ENCODE assay signal across 26 cellular contexts in the genomic region with DNA sequence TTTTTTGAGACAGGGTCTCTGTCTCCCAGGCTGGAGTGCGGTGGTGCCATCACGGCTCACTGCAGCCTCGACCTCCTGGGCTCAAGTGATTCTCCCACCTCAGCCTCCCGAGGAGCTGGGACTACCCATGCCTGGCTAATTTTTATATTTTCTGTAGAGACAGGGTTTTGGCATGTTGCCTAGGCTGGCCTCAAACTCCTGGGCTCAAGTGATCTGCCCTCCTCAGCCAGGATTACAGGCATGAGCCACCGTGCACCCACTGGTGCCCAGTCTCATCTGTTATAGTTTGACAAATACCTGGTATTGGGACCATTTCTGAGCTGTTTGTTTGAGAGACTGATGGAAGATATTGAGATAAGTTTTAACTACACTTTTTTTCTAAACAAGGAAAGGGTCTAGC. TPM values are rescaled to one million over a fixed set of nuclear protein-coding genes. Genes with fewer than 3 reads are reported as not detected.
A peak's percentile ranks its signal among the peaks of the same experiment; 100 is the strongest.
DNase-seq lines count a peak whose midpoint lies in the region; ATAC-seq and TF ChIP-seq lines count a peak whose summit lies in the region.
"Had no signal": no experiment of that assay in that cellular context is flagged by ENCODE, and none has a peak within 500 bp of the region (broad histone marks: within the 10 kb centered on the region; RNA-seq: fewer than 3 reads in every experiment).

No MANE protein-coding gene starts in this region.

- no peaks in the 10 kb centered on the region for H4K20me1 ChIP-seq in IMR-90 (ENCODE audit: insufficient read depth, low read length)

- peak overlapping the region; percentile 73; the same call in 1 of the 2 replicates for H2AK5ac ChIP-seq in IMR-90 (ENCODE audit: low read depth, low read length)

- WGBS in IMR-90 (ENCODE audit: extremely low coverage in 2 of 2, insufficient read length in 1 of 2), 2 experiments, result no CpG with 5 or more reads among the region's 5 CpGs

- H3K4me2 ChIP-seq in IMR-90 (ENCODE audit: low read depth, low read length), result no peak overlapping the region

- H3K27me3 ChIP-seq in IMR-90 (ENCODE audit: control insufficient read depth, insufficient read depth, low read length), result no peaks in the 10 kb centered on the region
- H3K27me3 ChIP-seq: body of pancreas, colonic mucosa, transverse colon had no signal

- no peaks in the 10 kb centered on the region for H3K9me1 ChIP-seq in IMR-90 (ENCODE audit: insufficient read depth, low read length)

- in situ Hi-C loops in IMR-90 (cut with MboI; ENCODE audit: low sequenced_read_pairs), result no loop called here

- dilution Hi-C loops in IMR-90 (cut with HindIII; ENCODE audit: low sequenced_read_pairs, unreplicated experiment), result no loop called here

- H3K4me3 ChIP-seq in IMR-90 (ENCODE audit: insufficient read depth, low read depth, low read length), result no peak overlapping the region
- H3K4me3 ChIP-seq: body of pancreas, colonic mucosa, pancreas, transverse colon had no signal

- H3K9me3 ChIP-seq in IMR-90 (ENCODE audit: control insufficient read depth, insufficient read depth, low read length), result no peaks in the 10 kb centered on the region
- H3K9me3 ChIP-seq: body of pancreas, colonic mucosa, pancreas, transverse colon had no signal

- H3K27ac ChIP-seq in IMR-90 (ENCODE audit: insufficient read depth, low read length), result no peak overlapping the region
- H3K27ac ChIP-seq: body of pancreas, colonic mucosa, pancreas, transverse colon had no signal

- H2BK120ac ChIP-seq in IMR-90 (ENCODE audit: low read depth, low read length), result peak overlapping the region; percentile 75

- peak overlapping the region; percentile 82 for H3K4ac ChIP-seq in IMR-90 (ENCODE audit: low read depth, low read length)

- no peak overlapping the region for H4K5ac ChIP-seq in IMR-90 (ENCODE audit: low read depth, low read length)

- peak overlapping the region; percentile 9; the same call in 1 of the 2 replicates for H3K18ac ChIP-seq in IMR-90 (ENCODE audit: low read depth, low read length)

- TF ChIP-seq CTCF in IMR-90 (conservative IDR thresholded peaks at IDR 0.05; ENCODE audit: low read depth, low read length) (no peak), mesothelial cell of epicardium (IDR thresholded peaks at IDR 0.05; ENCODE audit: unreplicated experiment) (no peak)

- BruUV-seq in IMR-90 (replicated peaks; lab: Mats Ljungman, UMichigan), result no TSS peak

- peak overlapping the region; percentile 15; the same call in 1 of the 2 replicates for H4K91ac ChIP-seq in IMR-90 (ENCODE audit: insufficient read depth, low read depth, low read length)

- H4K8ac ChIP-seq in IMR-90 (ENCODE audit: low read depth in 2 of 2, low read length in 2 of 2), result peak overlapping the region in 1 of 2 experiments; percentile 34; a peak in 1 of 4 replicates

- POLR2A ChIA-PET in IMR-90 (lab: Charles Lee; ENCODE audit: unreplicated experiment), result no interaction called here

- peak overlapping the region; percentile 60 for H2BK5ac ChIP-seq in IMR-90 (ENCODE audit: low read depth, low read length, poor library complexity, severe bottlenecking)

- CTCF ChIA-PET in IMR-90 (lab: Yijun Ruan, JAX), result no interaction called here

- H3K9ac ChIP-seq in IMR-90 (ENCODE audit: low read depth, low read length), result no peak overlapping the region

- intact Hi-C loops in IMR-90 (cut with micrococcal nuclease), result no loop called here

- H3K36me3 ChIP-seq in IMR-90 (ENCODE audit: control insufficient read depth, insufficient read depth, low read length), result no peaks in the 10 kb centered on the region
- H3K36me3 ChIP-seq: colonic mucosa, pancreas, transverse colon had no signal

- no peak overlapping the region for H2AK9ac ChIP-seq in IMR-90 (replicated peaks; ENCODE audit: low read depth, low read length, poor library complexity)

- H3K27me3 Mint-ChIP-seq in mesothelial cell of epicardium (ENCODE audit: low read depth), result no peaks in the 10 kb centered on the region
- H3K27me3 Mint-ChIP-seq: stimulated activated naive CD8-positive, alpha-beta T cell treated with anti-CD3 and anti-CD28 coated beads, Interleukin-15, Interleukin-2, amounts not matched to agents 100 ng/mL and 50 ng/mL, for 24 hours; T-helper 17 cell had no signal

- no peaks in the 10 kb centered on the region for H3K36me3 Mint-ChIP-seq in mesothelial cell of epicardium
- H3K36me3 Mint-ChIP-seq: naive thymus-derived CD4-positive, alpha-beta T cell had no signal

- no peaks in the 10 kb centered on the region for H3K79me1 ChIP-seq in IMR-90 (ENCODE audit: low read depth in 1 of 2, low read length in 2 of 2)

- TF ChIP-seq RAD21 in IMR-90 (IDR thresholded peaks at IDR 0.05; ENCODE audit: low read length), result no peak

- no peak overlapping the region for H3K23ac ChIP-seq in IMR-90 (ENCODE audit: low read depth, low read length)

- H2BK15ac ChIP-seq in IMR-90 (ENCODE audit: low read depth, low read length), result no peak overlapping the region; the same call in 2 of the 3 replicates

- TF ChIP-seq POLR2A in IMR-90 (IDR thresholded peaks at IDR 0.05; ENCODE audit: low read depth, low read length), result no peak

- peaks cover 37% of the 10 kb centered on the region for H3K4me1 Mint-ChIP-seq in mesothelial cell of epicardium
- H3K4me1 Mint-ChIP-seq: T-helper 17 cell had no signal

- H3K9me3 Mint-ChIP-seq in mesothelial cell of epicardium, result peaks cover 4% of the 10 kb centered on the region
- H3K9me3 Mint-ChIP-seq: activated naive CD4-positive, alpha-beta T cell treated with anti-CD3 and anti-CD28 coated beads for 36 hours; activated T-cell treated with anti-CD3 and anti-CD28 coated beads, Interleukin-2, amount 50 U/mL, for 4 hours; naive thymus-derived CD4-positive, alpha-beta T cell; stimulated activated naive CD8-positive, alpha-beta T cell treated with anti-CD3 and anti-CD28 coated beads, Interleukin-15, Interleukin-2, amounts not matched to agents 100 ng/mL and 50 ng/mL, for 24 hours had no signal

- peak overlapping the region; percentile 73 for H2BK20ac ChIP-seq in IMR-90 (ENCODE audit: low read depth, low read length)

- H3K4me1 ChIP-seq in IMR-90 (ENCODE audit: control insufficient read depth, insufficient read depth, low read length), result peaks cover 2% of the 10 kb centered on the region; the same call in 1 of the 2 replicates
- H3K4me1 ChIP-seq: body of pancreas, colonic mucosa, pancreas, transverse colon had no signal

- DNase-seq in EL (peak; percentile 23), IMR-90 (no peak), amniotic epithelial cell (ENCODE audit: low read depth) (peak; percentile 39), mesothelial cell of epicardium (ENCODE audit: low spot score in 2 of 2, unreplicated experiment in 2 of 2) (no peak), HT-29 (ENCODE audit: low spot score) (no peak), NCI-H187 (lab: John Stamatoyannopoulos, UW) (no peak), SHP77 (lab: John Stamatoyannopoulos, UW) (no peak)
- DNase-seq: activated CD4-positive, CD25-positive, alpha-beta regulatory T cell; activated CD8-positive, alpha-beta T cell treated with anti-CD3 and anti-CD28 coated beads, Interleukin-2, amount 10 ng/mL, durations not matched to agents 7 days and 5 days; activated naive CD4-positive, alpha-beta T cell treated with anti-CD3 and anti-CD28 coated beads for 36 hours; activated T-cell treated with anti-CD3 and anti-CD28 coated beads, Interleukin-2, amount 50 U/mL, for 4 hours; AML-193; body of pancreas; colonic mucosa; endodermal cell; GOT3; head of caudate nucleus; naive thymus-derived CD4-positive, alpha-beta T cell; NCI-H1930; pancreas; SHP77 treated with DMSO at 0.1 percent for 48 hours; stimulated activated CD4-positive, alpha-beta T cell treated with anti-CD3 and anti-CD28 coated beads, Interleukin-2, amount 100 ng/mL, for 24 hours; T-helper 17 cell; transverse colon had no signal

- no peak overlapping the region for H2AFZ ChIP-seq in IMR-90 (replicated peaks; ENCODE audit: low read length, poor library complexity)

- H3K56ac ChIP-seq in IMR-90 (ENCODE audit: extremely low read depth, insufficient read depth, low read length), result no peak overlapping the region

- no peak overlapping the region for H3K4me3 Mint-ChIP-seq in mesothelial cell of epicardium
- H3K4me3 Mint-ChIP-seq: activated CD8-positive, alpha-beta T cell treated with anti-CD3 and anti-CD28 coated beads, Interleukin-2, amount 10 ng/mL, durations not matched to agents 7 days and 5 days; activated naive CD4-positive, alpha-beta T cell treated with anti-CD3 and anti-CD28 coated beads for 36 hours; activated T-cell treated with anti-CD3 and anti-CD28 coated beads, Interleukin-2, amount 50 U/mL, for 4 hours; endodermal cell; naive thymus-derived CD4-positive, alpha-beta T cell; stimulated activated naive CD8-positive, alpha-beta T cell treated with anti-CD3 and anti-CD28 coated beads, Interleukin-15, Interleukin-2, amounts not matched to agents 100 ng/mL and 50 ng/mL, for 24 hours; T-helper 17 cell had no signal

- no peak overlapping the region for H3K14ac ChIP-seq in IMR-90 (replicated peaks; ENCODE audit: low read depth, low read length)

- ATAC-seq in IMR-90 (ENCODE audit: low read depth), result no peak
- ATAC-seq in GM21447 (IDR thresholded peaks at IDR 0.05; ENCODE audit: unreplicated experiment), result no peak
- ATAC-seq: activated CD8-positive, alpha-beta T cell treated with anti-CD3 and anti-CD28 coated beads, Interleukin-2, amount 10 ng/mL, durations not matched to agents 7 days and 5 days; activated T-cell treated with anti-CD3 and anti-CD28 coated beads, Interleukin-2, amount 50 U/mL, for 4 hours; body of pancreas; naive thymus-derived CD4-positive, alpha-beta T cell; pancreas; T-helper 17 cell had no signal

- peak overlapping the region; percentile 76 for H3K27ac Mint-ChIP-seq in mesothelial cell of epicardium
- H3K27ac Mint-ChIP-seq: activated CD8-positive, alpha-beta T cell treated with anti-CD3 and anti-CD28 coated beads, Interleukin-2, amount 10 ng/mL, durations not matched to agents 7 days and 5 days; activated naive CD4-positive, alpha-beta T cell treated with anti-CD3 and anti-CD28 coated beads for 36 hours; endodermal cell; naive thymus-derived CD4-positive, alpha-beta T cell; stimulated activated naive CD8-positive, alpha-beta T cell treated with anti-CD3 and anti-CD28 coated beads, Interleukin-15, Interleukin-2, amounts not matched to agents 100 ng/mL and 50 ng/mL, for 24 hours; T-helper 17 cell had no signal

TF ChIP-seq in IMR-90, 13 proteins besides CTCF, POLR2A, EP300 and RAD21:
- no peak for TF ChIP-seq CHD1 (IDR thresholded peaks at IDR 0.05; ENCODE audit: low read depth, low read length)

RNA-seq across cellular contexts. Expression of gene MOSPD1, which starts 18.2 kb away (rescaled TPM):
- 25.5 and 50.8 TPM in 2 replicates for total RNA-seq in IMR-90 (2012; rRNA removed)
- 11.6 and 16.9 TPM in 2 replicates for polyA plus RNA-seq in IMR-90 (2012; rRNA removed)
- polyA plus RNA-seq in IMR-90 (2012; cell fraction: cytosol; rRNA removed), result 1.5 and 1.8 TPM in 2 replicates
- 0.77 and 17.2 TPM in 2 replicates for polyA plus RNA-seq in IMR-90 (2012; cell fraction: nucleus; rRNA removed; ENCODE audit: low replicate concordance)
- 13.2 to 14.0 TPM (median 13.9 TPM) in 3 replicates for total RNA-seq in mesothelial cell of epicardium
- total RNA-seq in HT-29 (2014; rRNA removed; shearing (Covaris generic)), result 4.4 and 11.8 TPM in 2 replicates

RNA-seq across cellular contexts. Expression of gene SMIM10, which starts 57.5 kb away (rescaled TPM):
- total RNA-seq in IMR-90 (2012; rRNA removed) (2.3 and 3.6 TPM in 2 replicates), mesothelial cell of epicardium (3.0 to 4.0 TPM (median 3.7 TPM) in 3 replicates)
- polyA plus RNA-seq in IMR-90 (2012; rRNA removed), result 6.0 and 8.6 TPM in 2 replicates
- 12.0 TPM in 2 replicates for polyA plus RNA-seq in IMR-90 (2012; cell fraction: cytosol; rRNA removed)
- 2.0 and 2.7 TPM in 2 replicates for polyA plus RNA-seq in IMR-90 (2012; cell fraction: nucleus; rRNA removed; ENCODE audit: low replicate concordance)
- total RNA-seq in HT-29 (2014; rRNA removed; shearing (Covaris generic)), result not detected in 2 replicates
- total RNA-seq: naive thymus-derived CD4-positive, alpha-beta T cell; T-helper 17 cell had no signal
- polyA plus RNA-seq: naive thymus-derived CD4-positive, alpha-beta T cell had no signal

Comparison
In these comparisons a context has a peak if more than half of its experiments do, and no peak if none do; other contexts are left out.
1. DNase-seq: peak in EL (single experiment) and amniotic epithelial cell (single experiment); none in IMR-90 (single experiment), mesothelial cell of epicardium (0 of 2), HT-29 (single experiment), NCI-H187 (0 of 2) and SHP77 (0 of 2).